In the genomic region with DNA sequence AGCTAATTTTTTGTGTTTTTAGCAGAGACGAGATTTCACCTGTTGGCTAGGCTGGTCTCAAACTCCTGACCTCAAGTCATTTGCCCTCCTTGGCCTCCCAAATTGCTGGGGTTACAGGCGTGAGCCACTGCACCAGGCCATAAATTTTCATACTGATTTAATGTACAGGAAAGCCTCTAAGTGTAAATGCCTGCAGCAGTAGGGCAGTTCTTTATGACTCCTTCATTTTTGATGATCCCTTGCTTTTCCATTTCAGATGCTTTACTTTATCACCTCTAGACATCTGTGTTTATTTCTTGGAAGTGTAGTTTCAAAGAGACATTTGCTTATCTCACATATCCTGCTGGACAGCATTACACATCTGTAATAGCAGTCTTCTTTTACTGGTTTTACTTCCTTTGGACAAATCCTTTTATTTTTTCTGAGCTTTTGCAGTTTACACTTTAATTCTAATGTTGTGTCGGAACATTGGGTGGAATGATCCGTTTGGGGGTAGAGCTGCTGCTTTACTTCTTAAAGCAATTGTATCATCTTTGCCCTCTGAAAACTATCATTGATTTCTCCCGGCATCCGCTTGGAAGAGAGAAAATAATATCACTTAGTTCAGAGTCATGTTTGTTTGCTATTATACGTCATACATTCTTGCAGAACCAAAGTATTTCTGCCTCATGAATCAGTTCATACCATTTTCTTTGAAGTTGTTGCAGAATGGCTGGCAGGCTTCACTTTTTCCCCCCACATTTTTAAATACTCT, we compare ENCODE assay signal across 1 cellular context.
TF ChIP-seq lines count a peak whose summit lies in the region.

No MANE protein-coding gene starts in this region.

TF ChIP-seq in K562, 482 proteins besides CTCF, POLR2A, EP300 and RAD21 (continued from another document and continues in another):
- TF ChIP-seq ESRRA (IDR thresholded peaks at IDR 0.05; ENCODE audit: borderline replicate concordance, low read depth) = peak; percentile 30; the same call in 1 of the 2 replicates
- TF ChIP-seq ETV1 (tag; conservative IDR thresholded peaks at IDR 0.05; ENCODE audit: low read depth) = peak; percentile 40; the same call in 1 of the 2 replicates
- TF ChIP-seq ZFP36 (IDR thresholded peaks at IDR 0.05; ENCODE audit: low read depth, low read length, partially characterized antibody) = no peak
- TF ChIP-seq, protein P1, sequence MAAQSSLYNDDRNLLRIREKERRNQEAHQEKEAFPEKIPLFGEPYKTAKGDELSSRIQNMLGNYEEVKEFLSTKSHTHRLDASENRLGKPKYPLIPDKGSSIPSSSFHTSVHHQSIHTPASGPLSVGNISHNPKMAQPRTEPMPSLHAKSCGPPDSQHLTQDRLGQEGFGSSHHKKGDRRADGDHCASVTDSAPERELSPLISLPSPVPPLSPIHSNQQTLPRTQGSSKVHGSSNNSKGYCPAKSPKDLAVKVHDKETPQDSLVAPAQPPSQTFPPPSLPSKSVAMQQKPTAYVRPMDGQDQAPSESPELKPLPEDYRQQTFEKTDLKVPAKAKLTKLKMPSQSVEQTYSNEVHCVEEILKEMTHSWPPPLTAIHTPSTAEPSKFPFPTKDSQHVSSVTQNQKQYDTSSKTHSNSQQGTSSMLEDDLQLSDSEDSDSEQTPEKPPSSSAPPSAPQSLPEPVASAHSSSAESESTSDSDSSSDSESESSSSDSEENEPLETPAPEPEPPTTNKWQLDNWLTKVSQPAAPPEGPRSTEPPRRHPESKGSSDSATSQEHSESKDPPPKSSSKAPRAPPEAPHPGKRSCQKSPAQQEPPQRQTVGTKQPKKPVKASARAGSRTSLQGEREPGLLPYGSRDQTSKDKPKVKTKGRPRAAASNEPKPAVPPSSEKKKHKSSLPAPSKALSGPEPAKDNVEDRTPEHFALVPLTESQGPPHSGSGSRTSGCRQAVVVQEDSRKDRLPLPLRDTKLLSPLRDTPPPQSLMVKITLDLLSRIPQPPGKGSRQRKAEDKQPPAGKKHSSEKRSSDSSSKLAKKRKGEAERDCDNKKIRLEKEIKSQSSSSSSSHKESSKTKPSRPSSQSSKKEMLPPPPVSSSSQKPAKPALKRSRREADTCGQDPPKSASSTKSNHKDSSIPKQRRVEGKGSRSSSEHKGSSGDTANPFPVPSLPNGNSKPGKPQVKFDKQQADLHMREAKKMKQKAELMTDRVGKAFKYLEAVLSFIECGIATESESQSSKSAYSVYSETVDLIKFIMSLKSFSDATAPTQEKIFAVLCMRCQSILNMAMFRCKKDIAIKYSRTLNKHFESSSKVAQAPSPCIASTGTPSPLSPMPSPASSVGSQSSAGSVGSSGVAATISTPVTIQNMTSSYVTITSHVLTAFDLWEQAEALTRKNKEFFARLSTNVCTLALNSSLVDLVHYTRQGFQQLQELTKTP (IDR thresholded peaks at IDR 0.05; ENCODE audit: low read depth in 1 of 2, partially characterized antibody in 2 of 2) = peak; percentile 31 to 94
- peak; percentile 45; the same call in 1 of the 2 replicates for TF ChIP-seq KAT7 (CRISPR knock-in tag; IDR thresholded peaks at IDR 0.05; ENCODE audit: borderline replicate concordance)
- no peak for TF ChIP-seq MIER1 (IDR thresholded peaks at IDR 0.05; ENCODE audit: low read depth)
- TF ChIP-seq MAFF (IDR thresholded peaks at IDR 0.05; ENCODE audit: low read length) = peak; percentile 32; the same call in 1 of the 2 replicates
- peak; percentile 80 for TF ChIP-seq MTA3 (IDR thresholded peaks at IDR 0.05; ENCODE audit: borderline replicate concordance)
- peak; percentile 31 for TF ChIP-seq HMGN3 (IDR thresholded peaks at IDR 0.05; ENCODE audit: borderline replicate concordance, extremely low read depth, insufficient read length, low read depth, low read length)
- TF ChIP-seq ZNF316 (IDR thresholded peaks at IDR 0.05) = peak; percentile 86
- peak; percentile 30; the same call in 1 of the 2 replicates for TF ChIP-seq CREM (IDR thresholded peaks at IDR 0.05; ENCODE audit: low read depth)
- TF ChIP-seq MECOM (CRISPR knock-in tag; IDR thresholded peaks at IDR 0.05) = no peak; the same call in 1 of the 2 replicates
- TF ChIP-seq, protein P2, sequence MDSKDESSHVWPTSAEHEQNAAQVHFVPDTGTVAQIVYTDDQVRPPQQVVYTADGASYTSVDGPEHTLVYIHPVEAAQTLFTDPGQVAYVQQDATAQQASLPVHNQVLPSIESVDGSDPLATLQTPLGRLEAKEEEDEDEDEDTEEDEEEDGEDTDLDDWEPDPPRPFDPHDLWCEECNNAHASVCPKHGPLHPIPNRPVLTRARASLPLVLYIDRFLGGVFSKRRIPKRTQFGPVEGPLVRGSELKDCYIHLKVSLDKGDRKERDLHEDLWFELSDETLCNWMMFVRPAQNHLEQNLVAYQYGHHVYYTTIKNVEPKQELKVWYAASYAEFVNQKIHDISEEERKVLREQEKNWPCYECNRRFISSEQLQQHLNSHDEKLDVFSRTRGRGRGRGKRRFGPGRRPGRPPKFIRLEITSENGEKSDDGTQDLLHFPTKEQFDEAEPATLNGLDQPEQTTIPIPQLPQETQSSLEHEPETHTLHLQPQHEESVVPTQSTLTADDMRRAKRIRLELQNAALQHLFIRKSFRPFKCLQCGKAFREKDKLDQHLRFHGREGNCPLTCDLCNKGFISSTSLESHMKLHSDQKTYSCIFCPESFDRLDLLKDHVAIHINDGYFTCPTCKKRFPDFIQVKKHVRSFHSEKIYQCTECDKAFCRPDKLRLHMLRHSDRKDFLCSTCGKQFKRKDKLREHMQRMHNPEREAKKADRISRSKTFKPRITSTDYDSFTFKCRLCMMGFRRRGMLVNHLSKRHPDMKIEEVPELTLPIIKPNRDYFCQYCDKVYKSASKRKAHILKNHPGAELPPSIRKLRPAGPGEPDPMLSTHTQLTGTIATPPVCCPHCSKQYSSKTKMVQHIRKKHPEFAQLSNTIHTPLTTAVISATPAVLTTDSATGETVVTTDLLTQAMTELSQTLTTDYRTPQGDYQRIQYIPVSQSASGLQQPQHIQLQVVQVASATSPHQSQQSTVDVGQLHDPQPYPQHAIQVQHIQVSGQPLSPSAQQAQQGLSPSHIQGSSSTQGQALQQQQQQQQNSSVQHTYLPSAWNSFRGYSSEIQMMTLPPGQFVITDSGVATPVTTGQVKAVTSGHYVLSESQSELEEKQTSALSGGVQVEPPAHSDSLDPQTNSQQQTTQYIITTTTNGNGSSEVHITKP (IDR thresholded peaks at IDR 0.05; ENCODE audit: partially characterized antibody) = peak; percentile 65
- TF ChIP-seq SOX6 (IDR thresholded peaks at IDR 0.05) = peak; percentile 95
- TF ChIP-seq STAG1 (CRISPR knock-in tag; IDR thresholded peaks at IDR 0.05; ENCODE audit: borderline replicate concordance) = no peak
- TF ChIP-seq, protein P3, sequence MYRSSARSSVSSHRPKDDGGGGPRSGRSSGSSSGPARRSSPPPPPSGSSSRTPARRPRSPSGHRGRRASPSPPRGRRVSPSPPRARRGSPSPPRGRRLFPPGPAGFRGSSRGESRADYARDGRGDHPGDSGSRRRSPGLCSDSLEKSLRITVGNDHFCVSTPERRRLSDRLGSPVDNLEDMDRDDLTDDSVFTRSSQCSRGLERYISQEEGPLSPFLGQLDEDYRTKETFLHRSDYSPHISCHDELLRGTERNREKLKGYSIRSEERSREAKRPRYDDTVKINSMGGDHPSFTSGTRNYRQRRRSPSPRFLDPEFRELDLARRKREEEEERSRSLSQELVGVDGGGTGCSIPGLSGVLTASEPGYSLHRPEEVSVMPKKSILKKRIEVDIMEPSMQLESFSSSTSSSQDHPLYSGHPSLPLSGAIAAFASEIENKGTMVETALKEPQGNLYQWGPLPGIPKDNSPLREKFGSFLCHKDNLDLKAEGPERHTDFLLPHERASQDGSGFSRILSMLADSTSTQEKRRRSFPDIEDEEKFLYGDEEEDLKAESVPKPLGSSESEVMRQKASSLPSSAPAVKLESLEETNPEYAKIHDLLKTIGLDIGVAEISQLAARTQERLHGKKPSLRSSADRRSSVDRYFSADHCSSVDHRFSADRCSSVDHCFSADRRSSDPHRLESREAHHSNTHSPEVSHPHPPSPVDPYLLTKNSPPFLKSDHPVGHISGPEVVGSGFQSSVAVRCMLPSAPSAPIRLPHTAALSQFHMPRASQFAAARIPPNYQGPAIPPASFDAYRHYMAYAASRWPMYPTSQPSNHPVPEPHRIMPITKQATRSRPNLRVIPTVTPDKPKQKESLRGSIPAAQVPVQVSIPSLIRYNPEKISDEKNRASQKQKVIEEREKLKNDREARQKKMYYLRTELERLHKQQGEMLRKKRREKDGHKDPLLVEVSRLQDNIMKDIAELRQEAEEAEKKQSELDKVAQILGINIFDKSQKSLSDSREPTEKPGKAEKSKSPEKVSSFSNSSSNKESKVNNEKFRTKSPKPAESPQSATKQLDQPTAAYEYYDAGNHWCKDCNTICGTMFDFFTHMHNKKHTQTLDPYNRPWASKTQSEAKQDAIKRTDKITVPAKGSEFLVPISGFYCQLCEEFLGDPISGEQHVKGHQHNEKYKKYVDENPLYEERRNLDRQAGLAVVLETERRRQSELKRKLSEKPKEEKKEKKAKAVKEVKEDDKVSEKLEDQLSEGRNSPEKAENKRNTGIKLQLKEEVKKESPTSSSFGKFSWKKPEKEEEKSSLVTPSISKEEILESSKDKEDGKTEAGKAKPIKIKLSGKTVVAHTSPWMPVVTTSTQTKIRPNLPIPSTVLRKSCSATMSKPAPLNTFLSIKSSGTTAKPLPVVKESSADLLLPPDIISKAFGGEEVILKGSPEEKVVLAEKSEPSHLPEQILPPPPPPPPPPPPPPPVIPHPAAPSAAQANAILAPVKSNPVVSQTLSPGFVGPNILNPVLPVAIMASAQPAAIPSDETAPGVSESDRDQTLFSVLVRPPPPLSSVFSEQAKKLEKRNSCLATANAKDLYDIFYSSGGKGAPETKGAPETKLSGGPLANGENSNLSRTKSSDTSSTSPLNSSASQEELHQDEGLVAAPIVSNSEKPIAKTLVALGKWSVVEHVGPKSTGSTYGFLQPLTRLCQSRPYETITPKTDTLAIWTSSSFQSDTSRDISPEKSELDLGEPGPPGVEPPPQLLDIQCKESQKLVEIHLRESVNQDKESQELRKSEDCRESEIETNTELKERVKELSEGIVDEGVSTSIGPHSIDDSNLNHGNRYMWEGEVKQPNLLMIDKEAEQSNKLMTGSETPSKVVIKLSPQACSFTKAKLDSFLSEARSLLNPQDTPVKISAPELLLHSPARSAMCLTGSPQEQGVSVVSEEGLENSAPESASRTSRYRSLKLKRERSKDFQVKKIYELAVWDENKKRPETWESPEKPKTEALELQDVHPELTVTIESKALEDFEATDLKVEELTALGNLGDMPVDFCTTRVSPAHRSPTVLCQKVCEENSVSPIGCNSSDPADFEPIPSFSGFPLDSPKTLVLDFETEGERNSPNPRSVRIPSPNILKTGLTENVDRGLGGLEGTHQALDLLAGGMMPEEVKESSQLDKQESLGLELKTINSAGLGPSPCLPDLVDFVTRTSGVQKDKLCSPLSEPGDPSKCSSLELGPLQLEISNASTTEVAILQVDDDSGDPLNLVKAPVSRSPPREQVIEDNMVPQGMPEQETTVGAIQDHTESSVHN (IDR thresholded peaks at IDR 0.05; ENCODE audit: borderline replicate concordance in 1 of 2, low read depth in 1 of 2) = peak; percentile 88 to 95; a peak in 3 of 4 replicates
- peak; percentile 91 for TF ChIP-seq PHB2 (IDR thresholded peaks at IDR 0.05; ENCODE audit: low read depth)
- TF ChIP-seq CREB1 (IDR thresholded peaks at IDR 0.05) = 0 out of 2 replicates have a peak, but pooled peaks have one; percentile 28
- no peak; the same call in 1 of the 2 replicates for TF ChIP-seq CREB1 (CRISPR knock-in tag; IDR thresholded peaks at IDR 0.05)
- no peak; the same call in 1 of the 2 replicates for TF ChIP-seq BACH1 (tag; IDR thresholded peaks at IDR 0.05)
- peak; percentile 100 for TF ChIP-seq ARID1B (IDR thresholded peaks at IDR 0.05)
- no peak for TF ChIP-seq ZNF217 (CRISPR knock-in tag; IDR thresholded peaks at IDR 0.05)
- peak; percentile 27; the same call in 1 of the 2 replicates for TF ChIP-seq PHF21A (IDR thresholded peaks at IDR 0.05; ENCODE audit: borderline replicate concordance, low read depth)
- TF ChIP-seq, protein P4, sequence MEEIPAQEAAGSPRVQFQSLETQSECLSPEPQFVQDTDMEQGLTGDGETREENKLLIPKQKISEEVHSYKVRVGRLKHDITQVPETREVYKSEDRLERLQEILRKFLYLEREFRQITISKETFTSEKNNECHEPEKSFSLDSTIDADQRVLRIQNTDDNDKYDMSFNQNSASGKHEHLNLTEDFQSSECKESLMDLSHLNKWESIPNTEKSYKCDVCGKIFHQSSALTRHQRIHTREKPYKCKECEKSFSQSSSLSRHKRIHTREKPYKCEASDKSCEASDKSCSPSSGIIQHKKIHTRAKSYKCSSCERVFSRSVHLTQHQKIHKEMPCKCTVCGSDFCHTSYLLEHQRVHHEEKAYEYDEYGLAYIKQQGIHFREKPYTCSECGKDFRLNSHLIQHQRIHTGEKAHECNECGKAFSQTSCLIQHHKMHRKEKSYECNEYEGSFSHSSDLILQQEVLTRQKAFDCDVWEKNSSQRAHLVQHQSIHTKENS (CRISPR knock-in tag; IDR thresholded peaks at IDR 0.05) = no peak
- peak; percentile 73 for TF ChIP-seq JUND (IDR thresholded peaks at IDR 0.05; ENCODE audit: borderline replicate concordance, low read depth, low read length)
- peak; percentile 64; the same call in 2 of the 3 replicates for TF ChIP-seq JUND (tag; IDR thresholded peaks at IDR 0.05; ENCODE audit: borderline replicate concordance, low read depth, low read length)
- TF ChIP-seq ZNF766 (CRISPR knock-in tag; conservative IDR thresholded peaks at IDR 0.05) = peak; percentile 94
- TF ChIP-seq NFATC3 (IDR thresholded peaks at IDR 0.05) = peak; percentile 79; the same call in 1 of the 2 replicates
- TF ChIP-seq BRD9 (IDR thresholded peaks at IDR 0.05; ENCODE audit: low read depth, partially characterized antibody) = peak; percentile 56
- TF ChIP-seq KLF16 (IDR thresholded peaks at IDR 0.05) = peak; percentile 95
- no peak for TF ChIP-seq CEBPB (tag; IDR thresholded peaks at IDR 0.05)
- TF ChIP-seq ZNF696 (CRISPR knock-in tag; conservative IDR thresholded peaks at IDR 0.05) = no peak
- TF ChIP-seq SAFB (IDR thresholded peaks at IDR 0.05; ENCODE audit: borderline replicate concordance, low read depth, low read length) = no peak
- peak in 1 of 2 experiments; percentile 79; a peak in 1 of 4 replicates for TF ChIP-seq NONO (IDR thresholded peaks at IDR 0.05; ENCODE audit: low read depth in 2 of 2, low read length in 1 of 2)
- TF ChIP-seq ZBED1 (IDR thresholded peaks at IDR 0.05) = peak; percentile 68; the same call in 1 of the 2 replicates
- no peak for TF ChIP-seq CHD2 (IDR thresholded peaks at IDR 0.05; ENCODE audit: low read depth, low read length)
- no peak for TF ChIP-seq ZNF561 (CRISPR knock-in tag; conservative IDR thresholded peaks at IDR 0.05)
- TF ChIP-seq ZNF445 (CRISPR knock-in tag; IDR thresholded peaks at IDR 0.05; ENCODE audit: low read depth) = no peak
- TF ChIP-seq, protein P5, sequence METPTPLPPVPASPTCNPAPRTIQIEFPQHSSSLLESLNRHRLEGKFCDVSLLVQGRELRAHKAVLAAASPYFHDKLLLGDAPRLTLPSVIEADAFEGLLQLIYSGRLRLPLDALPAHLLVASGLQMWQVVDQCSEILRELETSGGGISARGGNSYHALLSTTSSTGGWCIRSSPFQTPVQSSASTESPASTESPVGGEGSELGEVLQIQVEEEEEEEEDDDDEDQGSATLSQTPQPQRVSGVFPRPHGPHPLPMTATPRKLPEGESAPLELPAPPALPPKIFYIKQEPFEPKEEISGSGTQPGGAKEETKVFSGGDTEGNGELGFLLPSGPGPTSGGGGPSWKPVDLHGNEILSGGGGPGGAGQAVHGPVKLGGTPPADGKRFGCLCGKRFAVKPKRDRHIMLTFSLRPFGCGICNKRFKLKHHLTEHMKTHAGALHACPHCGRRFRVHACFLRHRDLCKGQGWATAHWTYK (CRISPR knock-in tag; IDR thresholded peaks at IDR 0.05) = no peak; the same call in 1 of the 2 replicates
- no peak for TF ChIP-seq PHF8 (IDR thresholded peaks at IDR 0.05; ENCODE audit: borderline replicate concordance, low read length)
- TF ChIP-seq CBFA2T2 (conservative IDR thresholded peaks at IDR 0.05) = peak; percentile 98
- peak; percentile 73; the same call in 1 of the 2 replicates for TF ChIP-seq CTBP1 (IDR thresholded peaks at IDR 0.05; ENCODE audit: borderline replicate concordance)
- TF ChIP-seq NCOA2 (IDR thresholded peaks at IDR 0.05; ENCODE audit: partially characterized antibody in 2 of 2) = peak; percentile 54 to 96
